ENCODE assay signal across 7 cellular contexts in the genomic region with DNA sequence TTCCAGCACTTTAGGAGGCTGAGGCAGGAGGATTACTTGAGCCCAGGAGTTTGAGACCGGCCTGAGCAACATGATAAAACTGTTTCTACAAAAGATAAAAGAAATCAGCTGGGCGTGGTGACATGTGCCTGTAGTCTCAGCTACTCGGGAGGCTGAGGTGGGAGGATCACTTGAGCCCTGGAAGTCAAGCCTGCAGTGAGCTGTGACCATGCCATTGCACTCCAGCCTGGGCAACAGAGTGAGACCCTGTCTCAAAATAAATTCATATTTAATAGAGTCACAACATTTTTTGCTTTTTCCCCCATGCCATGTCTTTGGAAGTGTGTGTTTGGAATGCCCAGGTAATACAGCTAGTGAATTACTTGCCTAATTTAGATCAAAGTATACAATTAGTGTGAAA.
DNase-seq lines count a peak whose midpoint lies in the region; FAIRE-seq and TF ChIP-seq lines count a peak whose summit lies in the region.
"Not testable (repeated sequence)": the region's sequence is repeated elsewhere in the genome, so short reads cannot be mapped to it uniquely, and the experiment has no call there.

No MANE protein-coding gene starts in this region.

- not testable (repeated sequence) for TF ChIP-seq POLR2A in endothelial cell of umbilical vein (IDR thresholded peaks at IDR 0.05; ENCODE audit: low read depth, low read length)

- not testable (repeated sequence) for H3K4me2 ChIP-seq in endothelial cell of umbilical vein (ENCODE audit: insufficient read depth, low read length)

- CTCF ChIA-PET in Calu3 (lab: Charles Lee) = interaction anchor here (1.0 kb wide), 1 partner anchor 19 kb away, joined by 3 read pairs; no protein-coding TSS in a partner anchor
- CTCF ChIA-PET in endothelial cell of umbilical vein (lab: Charles Lee) = not testable (repeated sequence)

- peak overlapping the region; percentile 50 for H3K9ac ChIP-seq in endothelial cell of umbilical vein (replicated peaks; ENCODE audit: extremely low read depth, insufficient read depth, low read length)

- not testable (repeated sequence) for H3K9me3 Mint-ChIP-seq in Calu3 (ENCODE audit: low read depth, unreplicated experiment); brain; nephron; progenitor cell of endocrine pancreas (ENCODE audit: low read depth)

- intact Hi-C loops in Calu3 (cut with micrococcal nuclease; ENCODE audit: unreplicated experiment) (loop anchor here (5.0 to 10.0 kb wide), 5 partner anchors 200 to 1382 kb away; no protein-coding TSS in a partner anchor), endothelial cell of umbilical vein (cut with micrococcal nuclease) (loop anchor here (5.0 to 10.0 kb wide), 5 partner anchors 195 to 1070 kb away; no protein-coding TSS in a partner anchor)

- H4K20me1 ChIP-seq in endothelial cell of umbilical vein (replicated peaks; ENCODE audit: control insufficient read depth, extremely low read depth, insufficient read depth, low read length) = not testable (repeated sequence)

- H3K4me3 ChIP-seq in endothelial cell of umbilical vein (replicated peaks in 1 of 3; ENCODE audit: insufficient read depth in 1 of 3, low read depth in 1 of 3, low read length in 3 of 3) = not testable (repeated sequence)

- not testable (repeated sequence) for H3K79me2 ChIP-seq in endothelial cell of umbilical vein (ENCODE audit: control insufficient read depth, insufficient read depth, low read length)

- not testable (repeated sequence) for DNase-seq in Calu3; endothelial cell of umbilical vein (ENCODE audit: low read depth, low spot score); progenitor cell of endocrine pancreas (ENCODE audit: low spot score, unreplicated experiment)

- H3K4me1 ChIP-seq in endothelial cell of umbilical vein (ENCODE audit: control insufficient read depth, extremely low read depth, insufficient read depth, low read length) = peaks cover 54% of the 10 kb centered on the region

- H3K9me1 ChIP-seq in endothelial cell of umbilical vein (replicated peaks; ENCODE audit: control insufficient read depth, extremely low read depth, insufficient read depth, low read length) = not testable (repeated sequence)

- H3K27me3 ChIP-seq in endothelial cell of umbilical vein (ENCODE audit: control insufficient read depth in 2 of 2, insufficient read depth in 2 of 2, low read length in 2 of 2) = not testable (repeated sequence)

- H3K27ac Mint-ChIP-seq in Calu3 (ENCODE audit: unreplicated experiment) = peak overlapping the region; percentile 79
- H3K27ac Mint-ChIP-seq in brain = peak overlapping the region in 4 of 5 experiments; percentile 31 to 89 (median 78)
- peak overlapping the region; percentile 97 to 99 (median 98) for H3K27ac Mint-ChIP-seq in nephron
- H3K27ac Mint-ChIP-seq in progenitor cell of endocrine pancreas = peak overlapping the region; percentile 94

- BruUV-seq in Calu3 (replicated peaks; lab: Mats Ljungman, UMichigan); endothelial cell of umbilical vein (replicated peaks; lab: Mats Ljungman, UMichigan): not testable (repeated sequence)

- H3K36me3 Mint-ChIP-seq in Calu3 (ENCODE audit: insufficient read depth, unreplicated experiment); brain; nephron (ENCODE audit: low read depth); progenitor cell of endocrine pancreas (ENCODE audit: insufficient read depth): not testable (repeated sequence)

- H3K27ac ChIP-seq in KOPT-K1 (ENCODE audit: low read depth, low read length, poor library complexity, severe bottlenecking) (peak overlapping the region; percentile 54), VCaP (peak overlapping the region; percentile 88), endothelial cell of umbilical vein (ENCODE audit: insufficient read depth, low read depth, low read length) (peak overlapping the region; percentile 76)

- H2AFZ ChIP-seq in endothelial cell of umbilical vein (ENCODE audit: low read depth, low read length) = not testable (repeated sequence)

- POLR2A ChIA-PET in endothelial cell of umbilical vein (lab: Charles Lee) = interaction anchor here (0.7 kb wide), 1 partner anchor 99 kb away, joined by 3 read pairs; no protein-coding TSS in a partner anchor

- peaks cover 47% of the 10 kb centered on the region for H3K36me3 ChIP-seq in KOPT-K1 (ENCODE audit: insufficient read depth, low read length)
- not testable (repeated sequence) for H3K36me3 ChIP-seq in endothelial cell of umbilical vein (ENCODE audit: control insufficient read depth in 2 of 2, extremely low read depth in 1 of 2, insufficient read depth in 2 of 2, low read length in 2 of 2)

- H3K4me1 Mint-ChIP-seq in Calu3 (ENCODE audit: low read depth, unreplicated experiment) = peaks cover 88% of the 10 kb centered on the region
- peaks cover 74% of the 10 kb centered on the region for H3K4me1 Mint-ChIP-seq in brain
- peaks cover 74% of the 10 kb centered on the region for H3K4me1 Mint-ChIP-seq in nephron
- peaks cover 52% of the 10 kb centered on the region for H3K4me1 Mint-ChIP-seq in progenitor cell of endocrine pancreas (ENCODE audit: low read depth)

- dilution Hi-C loops in endothelial cell of umbilical vein (cut with MboI; ENCODE audit: extremely low pct_ligation_motif_present, low sequenced_read_pairs) = not testable (repeated sequence)

- not testable (repeated sequence) for H3K4me3 Mint-ChIP-seq in Calu3 (ENCODE audit: low read depth, unreplicated experiment); brain; nephron; progenitor cell of endocrine pancreas (ENCODE audit: low read depth)

- H3K27me3 Mint-ChIP-seq in Calu3 (ENCODE audit: unreplicated experiment); brain; nephron (ENCODE audit: low read depth); progenitor cell of endocrine pancreas: not testable (repeated sequence)

- not testable (repeated sequence) for H3K9me3 ChIP-seq in KOPT-K1 (ENCODE audit: insufficient read depth, low read length, poor library complexity, severe bottlenecking); endothelial cell of umbilical vein (replicated peaks; ENCODE audit: control insufficient read depth, insufficient read depth, low read length)

- FAIRE-seq in endothelial cell of umbilical vein (lab: Jason Lieb, UNC) = not testable (repeated sequence)

- not testable (repeated sequence) for TF ChIP-seq CTCF in Calu3 (IDR thresholded peaks at IDR 0.05; ENCODE audit: unreplicated experiment); VCaP (conservative IDR thresholded peaks at IDR 0.05); brain (conservative IDR thresholded peaks at IDR 0.05); endothelial cell of umbilical vein (IDR thresholded peaks at IDR 0.05; ENCODE audit: extremely low read depth in 1 of 2, insufficient read depth in 1 of 2, low read depth in 1 of 2, low read length in 2 of 2); nephron (IDR thresholded peaks at IDR 0.05; ENCODE audit: unreplicated experiment in 3 of 3); progenitor cell of endocrine pancreas (IDR thresholded peaks at IDR 0.05; ENCODE audit: unreplicated experiment)
